Comparison of ENCODE assay signal across 18 cellular contexts in the genomic region with DNA sequence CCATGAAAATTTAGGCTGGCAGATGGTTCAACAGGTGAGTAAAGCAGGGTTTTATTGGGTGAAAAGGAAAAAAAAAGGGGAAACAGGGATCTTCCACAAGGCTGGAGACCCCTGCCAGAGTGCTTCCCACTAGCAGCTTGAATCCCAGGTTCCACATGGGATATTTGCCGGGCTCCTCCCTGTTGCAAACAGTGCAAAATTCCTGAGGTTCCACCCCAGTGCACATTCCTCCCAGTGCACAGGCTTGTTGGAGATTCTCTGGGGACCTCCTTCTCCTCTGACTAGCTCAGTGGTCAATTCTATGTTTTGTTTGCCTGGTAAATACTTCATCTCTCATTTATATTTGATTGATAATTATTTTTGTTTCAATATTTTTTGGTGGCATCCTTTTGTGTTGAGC.
A peak's percentile ranks its signal among the peaks of the same experiment; 100 is the strongest.
DNase-seq lines count a peak whose midpoint lies in the region; ATAC-seq, FAIRE-seq and TF ChIP-seq lines count a peak whose summit lies in the region.
"Had no signal": no experiment of that assay in that cellular context is flagged by ENCODE, and none has a peak within 500 bp of the region (broad histone marks: within the 10 kb centered on the region; RNA-seq: fewer than 3 reads in every experiment).

No MANE protein-coding gene starts in this region.

- H4K5ac ChIP-seq in mesendoderm (ENCODE audit: low read length), result no peak overlapping the region

- DNase-seq in HepG2 (ENCODE audit: low spot score), result peak; percentile 81
- DNase-seq in right lobe of liver, result no peak
- peak; percentile 3 for DNase-seq in glomerular visceral epithelial cell (ENCODE audit: extremely low spot score)
- DNase-seq in mesendoderm, result peak; percentile 36
- no peak for DNase-seq in stomach
- no peak for DNase-seq in activated CD8-positive, alpha-beta memory T cell treated with anti-CD3 and anti-CD28 coated beads for 24 hours
- no peak for DNase-seq in NCI-H1092 treated with DMSO at 0.1 percent for 48 hours (lab: John Stamatoyannopoulos, UW)
- DNase-seq: AML-193; Calu3; CD4-positive, CD25-positive, alpha-beta regulatory T cell; DMS 273 treated with DMSO at 0.1 percent for 48 hours; GOT3; HCEC 1CT; HFFc6; IMR-90 had no signal

- peaks cover 12% of the 10 kb centered on the region; the same call in 1 of the 2 replicates for H3K9me3 ChIP-seq in HepG2 (ENCODE audit: low read length)
- no peaks in the 10 kb centered on the region for H3K9me3 ChIP-seq in right lobe of liver
- H3K9me3 ChIP-seq in stomach, result peaks cover 0 to under 1% (median 0%) of the 10 kb centered on the region in 4 donors
- H3K9me3 ChIP-seq: BLaER1 treated with 17β-estradiol and CSF1 and Interleukin-3, amounts not matched to agents 10 nM and 100 nM had no signal

- no peak overlapping the region for H3K18ac ChIP-seq in mesendoderm (ENCODE audit: low read length)

- H3K4me2 ChIP-seq in HepG2 (ENCODE audit: low read depth, low read length) (peak overlapping the region; percentile 44), mesendoderm (ENCODE audit: low read length) (no peak overlapping the region)
- H3K4me2 ChIP-seq: BLaER1 treated with 17β-estradiol and CSF1 and Interleukin-3, amounts not matched to agents 10 nM and 100 nM had no signal

- no peak for TF ChIP-seq POLR2A in HepG2 (IDR thresholded peaks at IDR 0.05; ENCODE audit: insufficient read depth in 1 of 2, low read depth in 2 of 2, low read length in 2 of 2)
- TF ChIP-seq POLR2A in right lobe of liver (IDR thresholded peaks at IDR 0.05), result no peak
- no peak for TF ChIP-seq POLR2A in stomach (IDR thresholded peaks at IDR 0.05)

- H3K9ac ChIP-seq in HepG2 (ENCODE audit: insufficient read depth, low read depth, low read length), result peak overlapping the region; percentile 38
- no peak overlapping the region for H3K9ac ChIP-seq in mesendoderm (ENCODE audit: low read length)
- H3K9ac ChIP-seq: BLaER1 treated with 17β-estradiol and CSF1 and Interleukin-3, amounts not matched to agents 10 nM and 100 nM had no signal

- H2BK5ac ChIP-seq in mesendoderm (ENCODE audit: low read length), result no peak overlapping the region

- TF ChIP-seq RAD21 in HepG2 (CRISPR knock-in tag; IDR thresholded peaks at IDR 0.05), result no peak

- H2AFZ ChIP-seq in HepG2 (ENCODE audit: low read length), result no peak overlapping the region

- FAIRE-seq in HepG2 (lab: Jason Lieb, UNC), result peak; percentile 37

- CTCF ChIA-PET in HepG2 (lab: Yijun Ruan, JAX; ENCODE audit: low intra/inter-chr PET ratio, low total read pairs), result no interaction called here

- no CpG with 5 or more reads among the region's 1 CpG for WGBS in HepG2 (ENCODE audit: low lambda C conversion rate)
- no CpG with 5 or more reads among the region's 1 CpG for WGBS in right lobe of liver (ENCODE audit: insufficient coverage, low coverage, low lambda C conversion rate, missing lambda C conversion rate)
- no CpG with 5 or more reads among the region's 1 CpG for WGBS in mesendoderm (ENCODE audit: extremely low coverage, insufficient coverage, low lambda C conversion rate)
- WGBS in stomach, 5 donors, result 38 to 78% (median 69%) methylated on average over 1 of the region's 1 CpG

- H2AK5ac ChIP-seq in mesendoderm (ENCODE audit: low read length), result no peak overlapping the region

- no peak overlapping the region for H3K56ac ChIP-seq in mesendoderm (ENCODE audit: low read length)

- no peak overlapping the region for H3K23ac ChIP-seq in mesendoderm (ENCODE audit: low read length)

- H3K27me3 ChIP-seq in HepG2 (ENCODE audit: control insufficient read depth in 1 of 2, insufficient read depth in 2 of 2, low read length in 2 of 2), result no peaks in the 10 kb centered on the region
- no peaks in the 10 kb centered on the region for H3K27me3 ChIP-seq in right lobe of liver
- H3K27me3 ChIP-seq in mesendoderm (ENCODE audit: insufficient read depth, low read length, poor library complexity), result no peaks in the 10 kb centered on the region
- H3K27me3 ChIP-seq in stomach, result no peaks in the 10 kb centered on the region
- H3K27me3 ChIP-seq: BLaER1 treated with 17β-estradiol and CSF1 and Interleukin-3, amounts not matched to agents 10 nM and 100 nM had no signal

- intact Hi-C loops in HepG2 (cut with micrococcal nuclease; ENCODE audit: unreplicated experiment) (no loop called here), right lobe of liver (cut with DNase I) (no loop called here), stomach (cut with DNase I; ENCODE audit: low total_unique reads) (no loop called here)

- H3K4me3 ChIP-seq in HepG2 (replicated peaks in 1 of 3; ENCODE audit: insufficient read depth in 1 of 3, low read depth in 2 of 3, low read length in 3 of 3), result no peak overlapping the region; a peak in 1 of 6 replicates
- H3K4me3 ChIP-seq in right lobe of liver, result no peak overlapping the region
- no peak overlapping the region for H3K4me3 ChIP-seq in mesendoderm (ENCODE audit: low read length)
- no peak overlapping the region for H3K4me3 ChIP-seq in stomach
- H3K4me3 ChIP-seq: BLaER1 treated with 17β-estradiol and CSF1 and Interleukin-3, amounts not matched to agents 10 nM and 100 nM had no signal

- H4K20me1 ChIP-seq in HepG2 (ENCODE audit: insufficient read depth, low read length), result no peaks in the 10 kb centered on the region
- H4K20me1 ChIP-seq: BLaER1 treated with 17β-estradiol and CSF1 and Interleukin-3, amounts not matched to agents 10 nM and 100 nM had no signal

- no peak overlapping the region for H3K4ac ChIP-seq in mesendoderm (ENCODE audit: low read depth, low read length)

- H4K8ac ChIP-seq in mesendoderm (ENCODE audit: low read depth, low read length), result no peak overlapping the region

- TF ChIP-seq CTCF in HepG2 (CRISPR knock-in tag; IDR thresholded peaks at IDR 0.05), result no peak
- TF ChIP-seq CTCF in right lobe of liver (IDR thresholded peaks at IDR 0.05), result no peak
- TF ChIP-seq CTCF in stomach (IDR thresholded peaks at IDR 0.05), result no peak

- TF ChIP-seq EP300 in HepG2 (IDR thresholded peaks at IDR 0.05; ENCODE audit: low read depth in 2 of 2, low read length in 2 of 2) (peak in 1 of 2 experiments; percentile 45; a peak in 1 of 4 replicates), HepG2 (CRISPR knock-in tag; IDR thresholded peaks at IDR 0.05; ENCODE audit: borderline replicate concordance) (no peak), stomach (IDR thresholded peaks at IDR 0.05) (no peak)

- no TSS peak for BruUV-seq in HepG2 (replicated peaks; lab: Mats Ljungman, UMichigan)

- H3K4me1 ChIP-seq in HepG2 (ENCODE audit: insufficient read depth, low read length) (peaks cover 64% of the 10 kb centered on the region), right lobe of liver (peaks cover 0 to 12% (median 2%) of the 10 kb centered on the region in 4 donors), mesendoderm (ENCODE audit: control insufficient read depth, low read depth, low read length) (no peaks in the 10 kb centered on the region), stomach (peaks cover 0 to 32% (median 0%) of the 10 kb centered on the region in 4 donors)

- H3K79me1 ChIP-seq in mesendoderm (ENCODE audit: low read length), result no peaks in the 10 kb centered on the region

- peaks cover 10% of the 10 kb centered on the region for H3K79me2 ChIP-seq in HepG2 (ENCODE audit: insufficient read depth, low read length)
- no peaks in the 10 kb centered on the region for H3K79me2 ChIP-seq in mesendoderm (ENCODE audit: control insufficient read depth, insufficient read depth, low read length)

- in situ Hi-C loops in HepG2 (cut with HindIII; ENCODE audit: extremely low pct_ligation_motif_present, low pct_unique_long_range_greater_than_20kb), result loop anchor here (10.0 kb wide), 1 partner anchor 78 kb away; the partner anchor contains the start of gene UGT2B10

- H3K36me3 ChIP-seq in HepG2 (replicated peaks in 1 of 2; ENCODE audit: control insufficient read depth in 1 of 2, insufficient read depth in 2 of 2, low read length in 2 of 2) (no peaks in the 10 kb centered on the region), right lobe of liver (no peaks in the 10 kb centered on the region), mesendoderm (ENCODE audit: control insufficient read depth, insufficient read depth, low read length) (no peaks in the 10 kb centered on the region), stomach (no peaks in the 10 kb centered on the region)
- H3K36me3 ChIP-seq: BLaER1 treated with 17β-estradiol and CSF1 and Interleukin-3, amounts not matched to agents 10 nM and 100 nM had no signal

- no peak overlapping the region for H2BK120ac ChIP-seq in mesendoderm (ENCODE audit: low read depth, low read length)

- H2BK15ac ChIP-seq in mesendoderm (replicated peaks; ENCODE audit: low read depth), result no peak overlapping the region

- POLR2A ChIA-PET in HepG2 (lab: Yijun Ruan, JAX), result interaction anchor here (1.1 to 2.7 kb wide), 8 partner anchors 8 to 359 kb away, joined by 3 to 12 read pairs (median 4); partner anchors contain the start of genes UGT2A3 and UGT2B10

- peak overlapping the region; percentile 93 for H3K27ac ChIP-seq in HepG2 (ENCODE audit: extremely low read length, insufficient read depth, low read length)
- H3K27ac ChIP-seq in right lobe of liver, result no peak overlapping the region
- H3K27ac ChIP-seq in mesendoderm (ENCODE audit: low read depth, low read length), result no peak overlapping the region
- peak overlapping the region in 4 of 5 donors; percentile 17 to 58 (median 48) for H3K27ac ChIP-seq in stomach
- H3K27ac ChIP-seq: 22Rv1; BLaER1 treated with 17β-estradiol and CSF1 and Interleukin-3, amounts not matched to agents 10 nM and 100 nM had no signal

- ATAC-seq in HepG2 (peak; percentile 33), right lobe of liver (no peak), HG02623 (IDR thresholded peaks at IDR 0.05; ENCODE audit: unreplicated experiment) (no peak)

Comparison
In these comparisons a context has a peak if more than half of its experiments do, and no peak if none do; other contexts are left out.
1. DNase-seq: peak in HepG2 (single experiment), glomerular visceral epithelial cell (single experiment) and mesendoderm (single experiment); none in right lobe of liver (0 of 3), stomach (single experiment), activated CD8-positive, alpha-beta memory T cell treated with anti-CD3 and anti-CD28 coated beads for 24 hours (single experiment) and NCI-H1092 treated with DMSO at 0.1 percent for 48 hours (single experiment).
2. H3K27ac ChIP-seq: peak in HepG2 (single experiment) and stomach (4 of 5); none in right lobe of liver (0 of 3) and mesendoderm (single experiment).